ENCODE assay signal across 8 cellular contexts in genomic region chr19:49106648-49107135, GRCh38. TPM values are rescaled to one million over a fixed set of nuclear protein-coding genes. Genes with fewer than 3 reads are reported as not detected.
DNase-seq lines count a peak whose midpoint lies in the region; ATAC-seq and TF ChIP-seq lines count a peak whose summit lies in the region.

No MANE protein-coding gene starts in this region.

- no peaks in the 10 kb centered on the region for H3K9me3 Mint-ChIP-seq in progenitor cell of endocrine pancreas (ENCODE audit: low read depth)

- H3K4me3 ChIP-seq in Peyer's patch, result no peak overlapping the region

- no peak overlapping the region for H3K27ac ChIP-seq in Peyer's patch

- H3K9me3 ChIP-seq in Peyer's patch, result no peaks in the 10 kb centered on the region

- no peaks in the 10 kb centered on the region for H3K27me3 ChIP-seq in Peyer's patch

- H3K4me1 ChIP-seq in Peyer's patch, result no peaks in the 10 kb centered on the region

- no peak for TF ChIP-seq POLR2A in Peyer's patch (IDR thresholded peaks at IDR 0.05)

- no peak for ATAC-seq in GM21515 (IDR thresholded peaks at IDR 0.05; ENCODE audit: unreplicated experiment)

- H3K36me3 Mint-ChIP-seq in progenitor cell of endocrine pancreas (ENCODE audit: insufficient read depth), result peaks cover 22% of the 10 kb centered on the region

- in situ Hi-C loops in ACHN (cut with HindIII; ENCODE audit: low pct_ligation_motif_present, low pct_unique_long_range_greater_than_20kb, low sequenced_read_pairs), result no loop called here

- H3K27me3 Mint-ChIP-seq in progenitor cell of endocrine pancreas, result no peaks in the 10 kb centered on the region

- peak overlapping the region; percentile 83 for H3K27ac Mint-ChIP-seq in progenitor cell of endocrine pancreas

- no peak overlapping the region for H3K4me3 Mint-ChIP-seq in progenitor cell of endocrine pancreas (ENCODE audit: low read depth)

- no peaks in the 10 kb centered on the region for H3K4me1 Mint-ChIP-seq in progenitor cell of endocrine pancreas (ENCODE audit: low read depth)

- peaks cover 0 to 76% (median 0%) of the 10 kb centered on the region in 3 donors for H3K36me3 ChIP-seq in Peyer's patch

- DNase-seq in ACHN (peak; percentile 57), GM19238 (ENCODE audit: insufficient read length, low spot score) (peak; percentile 49), Peyer's patch (peak; percentile 69 to 81 (median 80)), germinal center (ENCODE audit: low spot score) (peak; percentile 55), progenitor cell of endocrine pancreas (ENCODE audit: low spot score, unreplicated experiment) (peak; percentile 48), NCI-H446 (lab: John Stamatoyannopoulos, UW) (no peak)
- DNase-seq in activated T-helper 9 cell treated with anti-CD3 and anti-CD28 coated beads, Interleukin-2, amount 50 U/mL, for 16 hours (ENCODE audit: low read depth), result peak; percentile 53

- TF ChIP-seq CTCF in Peyer's patch (IDR thresholded peaks at IDR 0.05) (peak; percentile 58 to 78 (median 72)), progenitor cell of endocrine pancreas (IDR thresholded peaks at IDR 0.05; ENCODE audit: unreplicated experiment) (peak; percentile 85)

RNA-seq across cellular contexts. Expression of gene LIN7B, which starts 7.5 kb away (rescaled TPM):
- total RNA-seq in Peyer's patch (10 to 100 TPM in 3 of 4 donors, not detected in 1; 13.5 to 29.4 (median 18.0) TPM), progenitor cell of endocrine pancreas (7.0 and 9.3 TPM in 2 replicates)

RNA-seq across cellular contexts. Expression of gene C19orf73, which starts 12.3 kb away (rescaled TPM):
- total RNA-seq in Peyer's patch (1 to 10 TPM in 3 of 4 donors, not detected in 1; 3.6 to 6.1 (median 4.6) TPM), progenitor cell of endocrine pancreas (1.3 and 1.5 TPM in 2 replicates)

RNA-seq across cellular contexts. Expression of gene PPFIA3, which starts 12.7 kb away (rescaled TPM):
- total RNA-seq in Peyer's patch, result 10 to 100 TPM; 12.7 to 24.8 (median 16.4) TPM
- 6.7 and 8.5 TPM in 2 replicates for total RNA-seq in progenitor cell of endocrine pancreas

RNA-seq across cellular contexts. Expression of gene SNRNP70, which starts 21.4 kb away (rescaled TPM):
- 100 to 1,000 TPM; 240 to 520 (median 395) TPM for total RNA-seq in Peyer's patch
- 355 and 363 TPM in 2 replicates for total RNA-seq in progenitor cell of endocrine pancreas

RNA-seq across cellular contexts. Expression of gene KCNA7, which starts 34.2 kb away (rescaled TPM):
- total RNA-seq in Peyer's patch (not detected), progenitor cell of endocrine pancreas (not detected in 2 replicates)

Comparison
In these comparisons a context has a peak if more than half of its experiments do, and no peak if none do; other contexts are left out.
1. DNase-seq: peak in ACHN (single experiment), GM19238 (single experiment), Peyer's patch (3 of 3), activated T-helper 9 cell treated with anti-CD3 and anti-CD28 coated beads, Interleukin-2, amount 50 U/mL, for 16 hours (single experiment), germinal center (single experiment) and progenitor cell of endocrine pancreas (single experiment); none in NCI-H446 (0 of 2).